ENCODE assay signal across 28 cellular contexts in the genomic region with DNA sequence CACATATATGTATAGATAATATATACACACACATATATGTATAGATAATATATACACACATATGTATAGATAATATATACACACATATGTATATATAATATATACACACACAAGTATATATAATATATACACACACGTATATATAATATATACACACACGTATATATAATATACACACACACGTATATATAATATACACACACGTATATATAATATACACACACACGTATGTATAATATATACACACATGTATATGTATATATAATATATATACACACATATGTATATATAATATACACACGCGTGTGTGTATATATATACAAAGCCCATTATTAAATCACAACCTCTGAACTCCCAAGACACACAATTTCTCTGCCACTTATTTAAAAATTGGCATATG.
"Had no signal": no experiment of that assay in that cellular context is flagged by ENCODE, and none has a peak within 500 bp of the region (broad histone marks: within the 10 kb centered on the region; RNA-seq: fewer than 3 reads in every experiment).

No MANE protein-coding gene starts in this region.

- H3K36me3 ChIP-seq: lower lobe of right lung, neural progenitor cell, neutrophil, right atrium auricular region, right lobe of liver, stomach, thyroid gland, transverse colon, upper lobe of left lung, vagina had no signal

- H3K9me3 ChIP-seq: lower lobe of right lung, neutrophil, right atrium auricular region, right lobe of liver, stomach, testis, thyroid gland, transverse colon, upper lobe of left lung, vagina had no signal

- DNase-seq: islet precursor cell; kidney glomerular epithelial cell; left cardiac atrium; left ventricle myocardium superior; lower lobe of right lung; mammary epithelial cell; mesenchymal stem cell; natural killer cell; nephron progenitor cell; occipital lobe; right lobe of liver; stimulated activated CD4-positive, alpha-beta T cell treated with anti-CD3 and anti-CD28 coated beads, Interleukin-12 subunit alpha, Interleukin-12 subunit beta, amount 100 ng/mL, for 4 hours; stimulated activated CD4-positive, alpha-beta T cell treated with anti-CD3 and anti-CD28 coated beads, Interleukin-15, amount 100 ng/mL, for 24 hours; stimulated activated CD4-positive, alpha-beta T cell treated with anti-CD3 and anti-CD28 coated beads, Interleukin-2, amount 100 ng/mL, for 24 hours; stimulated activated CD4-positive, alpha-beta T cell treated with anti-CD3 and anti-CD28 coated beads, Interleukin-4, amount 100 ng/mL, for 1 hour; stimulated activated naive B cell treated with anti-CD40 and anti-IgM and Interleukin-4, amounts not matched to agents 10 μg/mL and 1 μg/mL and 100 μg/mL, for 72 hours; stimulated activated naive CD8-positive, alpha-beta T cell treated with anti-CD3 and anti-CD28 coated beads, Interleukin-15, Interleukin-2, amounts not matched to agents 100 U/mL and 50 U/mL, for 24 hours; stomach; testis; thyroid gland; transverse colon; upper lobe of left lung had no signal

- ATAC-seq: left cardiac atrium; left lobe of liver; left ventricle myocardium superior; lower lobe of right lung; natural killer cell; right lobe of liver; stimulated activated naive B cell treated with anti-CD40 and anti-IgM and Interleukin-4, amounts not matched to agents 10 μg/mL and 1 μg/mL and 100 μg/mL, for 72 hours; stimulated activated naive CD8-positive, alpha-beta T cell treated with anti-CD3 and anti-CD28 coated beads, Interleukin-15, Interleukin-2, amounts not matched to agents 100 U/mL and 50 U/mL, for 24 hours had no signal

- H2AFZ ChIP-seq: hepatocyte, neural progenitor cell had no signal

- H3K4me3 ChIP-seq: hepatocyte, lower lobe of right lung, neural progenitor cell, right atrium auricular region, right lobe of liver, stomach, testis, thyroid gland, transverse colon, upper lobe of left lung, vagina had no signal

- H3K27me3 ChIP-seq: hepatocyte, neural progenitor cell, neutrophil, right atrium auricular region, right lobe of liver, stomach, testis, thyroid gland, transverse colon, upper lobe of left lung, vagina had no signal

- H3K27ac ChIP-seq: hepatocyte, lower lobe of right lung, neural progenitor cell, neutrophil, right atrium auricular region, right lobe of liver, stomach, testis, thyroid gland, transverse colon, upper lobe of left lung, vagina had no signal

- H3K9ac ChIP-seq: neural progenitor cell had no signal

- H3K4me1 ChIP-seq: lower lobe of right lung, neural progenitor cell, right atrium auricular region, right lobe of liver, stomach, testis, thyroid gland, upper lobe of left lung, vagina had no signal

- H3K79me2 ChIP-seq: hepatocyte had no signal

- H3K4me2 ChIP-seq: hepatocyte, neural progenitor cell had no signal
